In genomic region chr7:152313879-152314604, GRCh38 we compare ENCODE assay signal across 8 cellular contexts.
DNase-seq lines count a peak whose midpoint lies in the region; ATAC-seq and TF ChIP-seq lines count a peak whose summit lies in the region.

No MANE protein-coding gene starts in this region.

- POLR2A ChIA-PET in RWPE1 (lab: Yijun Ruan, JAX; ENCODE audit: low non-redundant PET) = no interaction called here

- no peak for TF ChIP-seq CTCF in RWPE1 (conservative IDR thresholded peaks at IDR 0.05; ENCODE audit: low read depth)
- no peak for TF ChIP-seq CTCF in fibroblast of pulmonary artery (IDR thresholded peaks at IDR 0.05; ENCODE audit: low read length, missing control alignments)

- CTCF ChIA-PET in RWPE1 (lab: Yijun Ruan, JAX) = interaction anchor here (0.6 to 0.7 kb wide), 2 partner anchors 10 to 476 kb away, joined by 3 read pairs; no protein-coding TSS in a partner anchor

- H3K27ac ChIP-seq in RWPE1 = no peak overlapping the region

- H3K4me3 ChIP-seq in fibroblast of pulmonary artery (replicated peaks; ENCODE audit: low read depth, low read length) = peak overlapping the region; percentile 2

- DNase-seq in COLO829 (ENCODE audit: low spot score) (peak; percentile 42), LoVo (ENCODE audit: low spot score) (peak; percentile 96), RWPE1 (ENCODE audit: low spot score) (peak; percentile 76), fibroblast of pulmonary artery (ENCODE audit: low read depth) (peak; percentile 98), renal cortical epithelial cell (ENCODE audit: low read depth) (peak; percentile 99)

- ATAC-seq in GM18909 (IDR thresholded peaks at IDR 0.05; ENCODE audit: poor library complexity, unreplicated experiment) = no peak
- no peak for ATAC-seq in GM18517 (IDR thresholded peaks at IDR 0.05; ENCODE audit: unreplicated experiment)
- no peak for ATAC-seq in GM21515 (IDR thresholded peaks at IDR 0.05; ENCODE audit: unreplicated experiment)

Comparison
In these comparisons a context has a peak if more than half of its experiments do, and no peak if none do; other contexts are left out.
1. DNase-seq: peak in every context shown above with its lines; median percentile 99 in renal cortical epithelial cell; 98 in fibroblast of pulmonary artery; 96 in LoVo; 76 in RWPE1; 42 in COLO829.